8 cellular contexts compared by ENCODE assay signal in genomic region chr10:133394064-133394663, GRCh38. TPM values are rescaled to one million over a fixed set of nuclear protein-coding genes. Genes with fewer than 3 reads are reported as not detected.
DNase-seq lines count a peak whose midpoint lies in the region; ATAC-seq and TF ChIP-seq lines count a peak whose summit lies in the region.

Gene MTG1, plus strand, starts transcription at chr10:133394157. Its CDS starts 64 bp downstream, at chr10:133394221.

- H3K4me3 ChIP-seq in coronary artery = peak within 1 kb of the TSS; percentile 99

- intact Hi-C loops in left colon (cut with DNase I, micrococcal nuclease) = no loop called here

- ATAC-seq in GM19023 (IDR thresholded peaks at IDR 0.05; ENCODE audit: unreplicated experiment) = peak; percentile 73
- ATAC-seq in HG03196 (IDR thresholded peaks at IDR 0.05; ENCODE audit: unreplicated experiment) = peak; percentile 58
- peak; percentile 94 for ATAC-seq in left colon

- H3K27ac ChIP-seq in coronary artery = peak within 1 kb of the TSS; percentile 53 to 88

- TF ChIP-seq CTCF in coronary artery (IDR thresholded peaks at IDR 0.05) = no peak

- DNase-seq in AML-193 (lab: John Stamatoyannopoulos, UW) (peak; percentile 79 to 92), NCI-H460 (ENCODE audit: extremely low read depth, low read depth) (peak; percentile 92), coronary artery (ENCODE audit: low spot score) (peak; percentile 94), left colon (peak; percentile 92 to 97)
- DNase-seq in activated CD4-positive, alpha-beta T cell treated with anti-CD3 and anti-CD28 coated beads for 24 hours (ENCODE audit: low read depth in 2 of 2) = peak; percentile 91 to 93
- DNase-seq in stimulated activated CD4-positive, alpha-beta T cell treated with anti-CD3 and anti-CD28 coated beads, Interleukin-1b, Interleukin-23, amount 100 ng/mL, for 48 hours = peak; percentile 93

RNA-seq across cellular contexts. Expression of gene MTG1, which starts in this region (rescaled TPM):
- total RNA-seq in NCI-H460 (2014; rRNA removed; shearing (Covaris generic)) = 16.6 and 27.1 TPM in 2 replicates
- polyA plus RNA-seq in NCI-H460 (2014; cell fraction: nucleus; rRNA removed) = 73.3 and 76.3 TPM in 2 replicates
- total RNA-seq in left colon = 10 to 100 TPM; 38.0 to 49.5 TPM

Comparison
In these comparisons a context has a peak if more than half of its experiments do, and no peak if none do; other contexts are left out.
1. Peak in every context shown above with its lines: DNase-seq, ATAC-seq, H3K4me3 ChIP-seq and H3K27ac ChIP-seq.